ENCODE assay signal across 9 cellular contexts in genomic region chr1:108747898-108748297, GRCh38. TPM values are rescaled to one million over a fixed set of nuclear protein-coding genes. Genes with fewer than 3 reads are reported as not detected.
DNase-seq lines count a peak whose midpoint lies in the region; ATAC-seq, FAIRE-seq and TF ChIP-seq lines count a peak whose summit lies in the region.
"Had no signal": no experiment of that assay in that cellular context is flagged by ENCODE, and none has a peak within 500 bp of the region (broad histone marks: within the 10 kb centered on the region; RNA-seq: fewer than 3 reads in every experiment).

No MANE protein-coding gene starts in this region.

- POLR2A ChIA-PET in HepG2 (lab: Yijun Ruan, JAX), result no interaction called here

- no peaks in the 10 kb centered on the region for H4K20me1 ChIP-seq in HepG2 (ENCODE audit: insufficient read depth, low read length)

- H3K27me3 ChIP-seq in left ventricle myocardium inferior (ENCODE audit: low read depth) (no peaks in the 10 kb centered on the region), HepG2 (ENCODE audit: control insufficient read depth in 1 of 2, insufficient read depth in 2 of 2, low read length in 2 of 2) (no peaks in the 10 kb centered on the region)

- H3K27ac ChIP-seq in left ventricle myocardium inferior (replicated peaks) (peak overlapping the region; percentile 98), HepG2 (ENCODE audit: extremely low read length, insufficient read depth, low read length) (no peak overlapping the region)

- peaks cover 28% of the 10 kb centered on the region for H3K4me1 Mint-ChIP-seq in activated naive CD8-positive, alpha-beta T cell treated with anti-CD3 and anti-CD28 coated beads for 36 hours

- WGBS in HepG2 (ENCODE audit: low lambda C conversion rate), result 94% methylated on average over 3 of the region's 3 CpGs

- H3K4me3 ChIP-seq in left ventricle myocardium inferior (peak overlapping the region; percentile 90), HepG2 (replicated peaks in 1 of 3; ENCODE audit: insufficient read depth in 1 of 3, low read depth in 2 of 3, low read length in 3 of 3) (peak overlapping the region in 2 of 3 experiments; percentile 80 to 99; a peak in 2 of 6 replicates)

- TF ChIP-seq POLR2A in HepG2 (IDR thresholded peaks at IDR 0.05; ENCODE audit: insufficient read depth in 1 of 2, low read depth in 2 of 2, low read length in 2 of 2), result no peak

- no peak for FAIRE-seq in HepG2 (lab: Jason Lieb, UNC)

- intact Hi-C loops in left ventricle myocardium inferior (cut with micrococcal nuclease), result no loop called here
- intact Hi-C loops in cardiac septum (cut with DNase I), result loop anchor here (5.0 to 10.0 kb wide), 2 partner anchors 56 to 147 kb away; partner anchors contain the start of gene PRPF38B
- intact Hi-C loops in HepG2 (cut with micrococcal nuclease; ENCODE audit: unreplicated experiment), result no loop called here
- intact Hi-C loops in Right ventricle myocardium superior (cut with DNase I), result loop anchor here (10.0 kb wide), 1 partner anchor 53 kb away; the partner anchor contains the start of gene PRPF38B

- no peak for TF ChIP-seq EP300 in HepG2 (IDR thresholded peaks at IDR 0.05; ENCODE audit: low read depth in 2 of 2, low read length in 2 of 2)
- no peak for TF ChIP-seq EP300 in HepG2 (CRISPR knock-in tag; IDR thresholded peaks at IDR 0.05; ENCODE audit: borderline replicate concordance)

- no peak for TF ChIP-seq CTCF in left ventricle myocardium inferior (IDR thresholded peaks at IDR 0.05; ENCODE audit: borderline replicate concordance)
- no peak for TF ChIP-seq CTCF in HepG2 (CRISPR knock-in tag; IDR thresholded peaks at IDR 0.05)

- peaks cover 8% of the 10 kb centered on the region for H3K79me2 ChIP-seq in HepG2 (ENCODE audit: insufficient read depth, low read length)

- ATAC-seq in HepG2 (no peak), HG02970 (IDR thresholded peaks at IDR 0.05; ENCODE audit: low FRiP score, unreplicated experiment) (no peak), Right ventricle myocardium superior (ENCODE audit: poor library complexity) (no peak)

- peaks cover 18% of the 10 kb centered on the region for H3K36me3 Mint-ChIP-seq in activated naive CD8-positive, alpha-beta T cell treated with anti-CD3 and anti-CD28 coated beads for 36 hours

- no peak for TF ChIP-seq RAD21 in HepG2 (CRISPR knock-in tag; IDR thresholded peaks at IDR 0.05)

- no peak overlapping the region for H3K9ac ChIP-seq in HepG2 (ENCODE audit: insufficient read depth, low read depth, low read length)

- H3K9me3 ChIP-seq in left ventricle myocardium inferior (replicated peaks), result no peaks in the 10 kb centered on the region
- H3K9me3 ChIP-seq in HepG2 (ENCODE audit: low read length), result no peaks in the 10 kb centered on the region

- CTCF ChIA-PET in HepG2 (lab: Yijun Ruan, JAX; ENCODE audit: low intra/inter-chr PET ratio, low total read pairs), result no interaction called here

- H3K27ac Mint-ChIP-seq in activated naive CD8-positive, alpha-beta T cell treated with anti-CD3 and anti-CD28 coated beads for 36 hours, result no peak overlapping the region

- H3K4me1 ChIP-seq in left ventricle myocardium inferior, result peaks cover 41% of the 10 kb centered on the region
- H3K4me1 ChIP-seq in HepG2 (ENCODE audit: insufficient read depth, low read length), result peaks cover 14% of the 10 kb centered on the region

- peaks cover 16% of the 10 kb centered on the region for H3K36me3 ChIP-seq in left ventricle myocardium inferior
- peaks cover 0 to under 1% of the 10 kb centered on the region in 2 experiments; a peak in 2 of 5 replicates for H3K36me3 ChIP-seq in HepG2 (replicated peaks in 1 of 2; ENCODE audit: control insufficient read depth in 1 of 2, insufficient read depth in 2 of 2, low read length in 2 of 2)

- no TSS peak for BruUV-seq in HepG2 (replicated peaks; lab: Mats Ljungman, UMichigan)

- no peaks in the 10 kb centered on the region for H3K9me3 Mint-ChIP-seq in activated naive CD8-positive, alpha-beta T cell treated with anti-CD3 and anti-CD28 coated beads for 36 hours

- in situ Hi-C loops in HepG2 (cut with HindIII; ENCODE audit: extremely low pct_ligation_motif_present, low pct_unique_long_range_greater_than_20kb), result no loop called here

- no peaks in the 10 kb centered on the region for H3K27me3 Mint-ChIP-seq in activated naive CD8-positive, alpha-beta T cell treated with anti-CD3 and anti-CD28 coated beads for 36 hours

- peak overlapping the region; percentile 77; the same call in 1 of the 2 replicates for H3K4me2 ChIP-seq in HepG2 (ENCODE audit: low read depth, low read length)

- H3K4me3 Mint-ChIP-seq in activated naive CD8-positive, alpha-beta T cell treated with anti-CD3 and anti-CD28 coated beads for 36 hours, result peak overlapping the region; percentile 46

- DNase-seq in left ventricle myocardium inferior (no peak), cardiac septum (ENCODE audit: low spot score) (no peak), HepG2 (ENCODE audit: low spot score) (no peak), NCI-H446 treated with DMSO at 0.1 percent for 48 hours (lab: John Stamatoyannopoulos, UW) (no peak), Right ventricle myocardium superior (no peak)
- no peak for DNase-seq in activated naive CD8-positive, alpha-beta T cell treated with anti-CD3 and anti-CD28 coated beads for 36 hours
- DNase-seq in stimulated activated CD4-positive, alpha-beta T cell treated with anti-CD3 and anti-CD28 coated beads, Interleukin-2, amount 100 ng/mL, for 48 hours, result no peak

- H2AFZ ChIP-seq in HepG2 (ENCODE audit: low read length), result no peak overlapping the region

RNA-seq across cellular contexts. Expression of gene STXBP3, which starts 1.4 kb away (rescaled TPM):
- total RNA-seq in left ventricle myocardium inferior (26.8 TPM), cardiac septum (30.3 TPM), HepG2 (2016; rRNA removed; fragmentation: Illumina TruSeq; extraction: Trizol) (20.8 and 31.6 TPM in 2 replicates), Right ventricle myocardium superior (23.0 TPM)
- 10 to 100 TPM; 31.8 to 34.0 TPM for total RNA-seq in activated naive CD8-positive, alpha-beta T cell treated with anti-CD3 and anti-CD28 coated beads for 36 hours
- total RNA-seq in HepG2 (2016; cell fraction: cytosol; rRNA removed; fragmentation: Illumina TruSeq; extraction: Trizol; ENCODE audit: low read depth), result 2.4 and 2.8 TPM in 2 replicates
- total RNA-seq in HepG2 (2016; cell fraction: insoluble cytoplasmic fraction; rRNA removed; fragmentation: Illumina TruSeq; extraction: Trizol), result 24.7 and 30.2 TPM in 2 replicates
- 4.7 and 7.3 TPM in 2 replicates for total RNA-seq in HepG2 (2016; cell fraction: membrane; rRNA removed; fragmentation: Illumina TruSeq; extraction: Trizol)
- total RNA-seq in HepG2 (2016; cell fraction: nucleus; rRNA removed; fragmentation: Illumina TruSeq; extraction: Trizol), result 25.5 and 31.7 TPM in 2 replicates
- 11.2 and 13.0 TPM in 2 replicates for polyA plus RNA-seq in HepG2 (2011; rRNA removed)
- 3.6 and 7.5 TPM in 2 replicates for polyA plus RNA-seq in HepG2 (2011; cell fraction: cytosol; rRNA removed)
- 5.4 and 9.0 TPM in 2 replicates for polyA plus RNA-seq in HepG2 (2011; cell fraction: nucleus; rRNA removed)
- polyA plus RNA-seq in HepG2 (2012), result 18.2 and 24.4 TPM in 2 replicates
- 0.51 and 0.74 TPM in 2 replicates for polyA plus RNA-seq in HepG2 (2016; cell fraction: cytosol; fragmentation: Illumina TruSeq; extraction: Trizol; ENCODE audit: low read depth)
- polyA plus RNA-seq in HepG2 (2016; cell fraction: insoluble cytoplasmic fraction; fragmentation: Illumina TruSeq; extraction: Trizol; ENCODE audit: low read depth), result 26.4 and 31.6 TPM in 2 replicates
- polyA plus RNA-seq in HepG2 (2016; cell fraction: membrane; fragmentation: Illumina TruSeq; extraction: Trizol; ENCODE audit: low read depth), result 1.9 and 2.1 TPM in 2 replicates
- polyA plus RNA-seq in HepG2 (2016; cell fraction: nucleus; fragmentation: Illumina TruSeq; extraction: Trizol; ENCODE audit: insufficient read depth, low read depth), result 30.6 and 30.8 TPM in 2 replicates
- polyA minus RNA-seq in HepG2 (2011; rRNA and poly(A)+ RNA removed; ENCODE audit: low replicate concordance), result 4.5 and 11.2 TPM in 2 replicates
- polyA minus RNA-seq in HepG2 (2011; cell fraction: cytosol; rRNA and poly(A)+ RNA removed), result 10.1 and 13.0 TPM in 2 replicates
- polyA minus RNA-seq in HepG2 (2011; cell fraction: nucleus; rRNA and poly(A)+ RNA removed), result 53.0 and 78.4 TPM in 2 replicates

RNA-seq across cellular contexts. Expression of gene FNDC7, which starts 35.2 kb away (rescaled TPM):
- total RNA-seq in left ventricle myocardium inferior, result not detected
- total RNA-seq in cardiac septum, result not detected
- total RNA-seq in activated naive CD8-positive, alpha-beta T cell treated with anti-CD3 and anti-CD28 coated beads for 36 hours, result not detected
- not detected in 2 replicates for total RNA-seq in HepG2 (2016; rRNA removed; fragmentation: Illumina TruSeq; extraction: Trizol)
- 0.18 TPM in 1 of 2 replicates, not detected in the other for total RNA-seq in HepG2 (2016; cell fraction: cytosol; rRNA removed; fragmentation: Illumina TruSeq; extraction: Trizol; ENCODE audit: low read depth)
- total RNA-seq in HepG2 (2016; cell fraction: insoluble cytoplasmic fraction; rRNA removed; fragmentation: Illumina TruSeq; extraction: Trizol), result not detected in 2 replicates
- not detected in 2 replicates for total RNA-seq in HepG2 (2016; cell fraction: membrane; rRNA removed; fragmentation: Illumina TruSeq; extraction: Trizol)
- not detected in 2 replicates for total RNA-seq in HepG2 (2016; cell fraction: nucleus; rRNA removed; fragmentation: Illumina TruSeq; extraction: Trizol)
- polyA plus RNA-seq in HepG2 (2011; rRNA removed), result 0.03 TPM in 2 replicates
- polyA plus RNA-seq in HepG2 (2011; cell fraction: cytosol; rRNA removed), result not detected in 2 replicates
- polyA plus RNA-seq in HepG2 (2011; cell fraction: nucleus; rRNA removed), result 0.09 TPM in 1 of 2 replicates, not detected in the other
- not detected in 2 replicates for polyA plus RNA-seq in HepG2 (2012)
- polyA plus RNA-seq in HepG2 (2016; cell fraction: cytosol; fragmentation: Illumina TruSeq; extraction: Trizol; ENCODE audit: low read depth), result not detected in 2 replicates
- polyA plus RNA-seq in HepG2 (2016; cell fraction: insoluble cytoplasmic fraction; fragmentation: Illumina TruSeq; extraction: Trizol; ENCODE audit: low read depth), result not detected in 2 replicates
- not detected in 2 replicates for polyA plus RNA-seq in HepG2 (2016; cell fraction: membrane; fragmentation: Illumina TruSeq; extraction: Trizol; ENCODE audit: low read depth)
- not detected in 2 replicates for polyA plus RNA-seq in HepG2 (2016; cell fraction: nucleus; fragmentation: Illumina TruSeq; extraction: Trizol; ENCODE audit: insufficient read depth, low read depth)
- polyA minus RNA-seq in HepG2 (2011; rRNA and poly(A)+ RNA removed; ENCODE audit: low replicate concordance), result 2.9 TPM in 1 of 2 replicates, not detected in the other
- polyA minus RNA-seq in HepG2 (2011; cell fraction: cytosol; rRNA and poly(A)+ RNA removed), result not detected in 2 replicates
- polyA minus RNA-seq in HepG2 (2011; cell fraction: nucleus; rRNA and poly(A)+ RNA removed), result 0.12 TPM in 1 of 2 replicates, not detected in the other
- total RNA-seq in Right ventricle myocardium superior, result not detected
- total RNA-seq: LHCN-M2 had no signal

RNA-seq across cellular contexts. Expression of gene PRPF38B, which starts 55.8 kb away (rescaled TPM):
- total RNA-seq in left ventricle myocardium inferior (16.5 TPM), cardiac septum (16.4 TPM), HepG2 (2016; rRNA removed; fragmentation: Illumina TruSeq; extraction: Trizol) (14.3 and 25.7 TPM in 2 replicates), Right ventricle myocardium superior (16.9 TPM)
- 10 to 100 TPM; 66.8 to 71.5 TPM for total RNA-seq in activated naive CD8-positive, alpha-beta T cell treated with anti-CD3 and anti-CD28 coated beads for 36 hours
- total RNA-seq in HepG2 (2016; cell fraction: cytosol; rRNA removed; fragmentation: Illumina TruSeq; extraction: Trizol; ENCODE audit: low read depth), result 5.1 and 6.2 TPM in 2 replicates
- 13.6 and 27.9 TPM in 2 replicates for total RNA-seq in HepG2 (2016; cell fraction: insoluble cytoplasmic fraction; rRNA removed; fragmentation: Illumina TruSeq; extraction: Trizol)
- 5.9 and 7.5 TPM in 2 replicates for total RNA-seq in HepG2 (2016; cell fraction: membrane; rRNA removed; fragmentation: Illumina TruSeq; extraction: Trizol)
- total RNA-seq in HepG2 (2016; cell fraction: nucleus; rRNA removed; fragmentation: Illumina TruSeq; extraction: Trizol), result 56.6 and 59.5 TPM in 2 replicates
- 25.9 and 29.7 TPM in 2 replicates for polyA plus RNA-seq in HepG2 (2011; rRNA removed)
- polyA plus RNA-seq in HepG2 (2011; cell fraction: cytosol; rRNA removed), result 7.7 and 8.6 TPM in 2 replicates
- 47.2 and 58.1 TPM in 2 replicates for polyA plus RNA-seq in HepG2 (2011; cell fraction: nucleus; rRNA removed)
- 26.1 and 32.8 TPM in 2 replicates for polyA plus RNA-seq in HepG2 (2012)
- 1.5 and 1.9 TPM in 2 replicates for polyA plus RNA-seq in HepG2 (2016; cell fraction: cytosol; fragmentation: Illumina TruSeq; extraction: Trizol; ENCODE audit: low read depth)
- polyA plus RNA-seq in HepG2 (2016; cell fraction: insoluble cytoplasmic fraction; fragmentation: Illumina TruSeq; extraction: Trizol; ENCODE audit: low read depth), result 25.6 and 25.9 TPM in 2 replicates
- 4.0 and 4.5 TPM in 2 replicates for polyA plus RNA-seq in HepG2 (2016; cell fraction: membrane; fragmentation: Illumina TruSeq; extraction: Trizol; ENCODE audit: low read depth)
- polyA plus RNA-seq in HepG2 (2016; cell fraction: nucleus; fragmentation: Illumina TruSeq; extraction: Trizol; ENCODE audit: insufficient read depth, low read depth), result 122 and 128 TPM in 2 replicates
- 24.7 and 36.9 TPM in 2 replicates for polyA minus RNA-seq in HepG2 (2011; rRNA and poly(A)+ RNA removed; ENCODE audit: low replicate concordance)
- 6.1 and 8.7 TPM in 2 replicates for polyA minus RNA-seq in HepG2 (2011; cell fraction: cytosol; rRNA and poly(A)+ RNA removed)
- 106 and 110 TPM in 2 replicates for polyA minus RNA-seq in HepG2 (2011; cell fraction: nucleus; rRNA and poly(A)+ RNA removed)

Comparison
In these comparisons a context has a peak if more than half of its experiments do, and no peak if none do; other contexts are left out.
1. intact Hi-C loops: an anchor here in cardiac septum (5.0 to 10.0 kb wide) and Right ventricle myocardium superior (10.0 kb wide); none called in left ventricle myocardium inferior and HepG2.